8 cellular contexts compared by ENCODE assay signal in the genomic region with DNA sequence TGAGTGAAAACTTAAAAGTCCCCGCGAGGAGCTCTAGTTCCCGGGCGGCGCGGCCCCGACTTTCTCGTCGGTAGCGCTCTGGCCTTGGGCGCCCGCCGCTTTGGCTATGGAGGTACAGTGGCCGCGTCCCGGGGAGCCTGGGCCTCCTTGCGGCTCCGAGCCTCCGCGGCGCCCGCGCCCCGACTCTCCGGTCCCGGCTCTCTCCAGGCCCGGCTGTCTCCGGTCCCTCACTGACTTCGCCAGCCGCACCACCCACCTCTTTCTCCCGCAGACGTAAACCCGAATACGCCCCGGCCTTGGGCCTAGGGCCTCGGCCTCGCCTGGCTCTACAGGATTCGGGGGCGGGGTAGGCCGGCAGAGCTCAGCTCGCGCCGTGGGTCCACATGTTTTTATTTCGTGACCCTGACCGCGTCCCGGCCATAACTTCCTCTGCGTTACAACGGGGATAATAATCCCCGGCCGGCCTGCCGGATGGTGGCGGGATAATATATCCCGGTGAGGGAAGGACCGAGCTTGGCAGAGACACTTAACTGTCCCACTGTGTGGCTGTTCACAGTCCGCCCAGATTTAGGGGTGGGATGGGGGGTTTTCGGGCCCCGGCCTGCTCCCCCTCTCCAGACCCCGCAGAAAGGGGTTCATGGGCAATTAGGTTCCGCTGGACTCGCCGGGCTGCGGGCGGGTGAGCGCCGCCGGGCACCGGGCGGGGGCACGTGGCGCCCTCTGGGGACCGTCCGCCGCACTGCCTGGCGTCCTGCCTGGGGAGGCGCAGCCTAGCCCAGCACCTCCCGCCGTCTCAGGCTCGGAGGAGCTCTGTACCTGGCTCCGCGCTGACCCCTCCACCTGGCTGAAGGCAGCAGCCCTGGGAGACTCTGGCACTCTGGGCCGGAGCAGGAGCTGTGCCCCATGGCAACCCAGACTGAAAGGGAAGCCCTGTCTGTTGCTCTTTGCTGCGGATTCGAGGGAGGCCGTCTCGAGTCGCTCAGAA. TPM values are rescaled to one million over a fixed set of nuclear protein-coding genes. Genes with fewer than 3 reads are reported as not detected.
DNase-seq lines count a peak whose midpoint lies in the region; ATAC-seq, FAIRE-seq and TF ChIP-seq lines count a peak whose summit lies in the region.

No MANE protein-coding gene starts in this region.

- FAIRE-seq in urothelium cell line (lab: Jason Lieb, UNC): no peak

- H3K27me3 ChIP-seq in rectal smooth muscle tissue (ENCODE audit: control insufficient read depth, insufficient read depth, low read length): peaks cover 7% of the 10 kb centered on the region

- intact Hi-C loops in Right ventricle myocardium inferior (cut with DNase I): loop anchor here (5.0 to 10.0 kb wide), 2 partner anchors 240 to 352 kb away; no protein-coding TSS in a partner anchor

- H3K36me3 ChIP-seq in rectal smooth muscle tissue (ENCODE audit: control insufficient read depth, insufficient read depth, low read length): no peaks in the 10 kb centered on the region

- no peak overlapping the region for H3K27ac ChIP-seq in rectal smooth muscle tissue (ENCODE audit: low read depth, low read length)

- H3K4me3 ChIP-seq in GM12875 (ENCODE audit: low read depth, low read length) (no peak overlapping the region), rectal smooth muscle tissue (ENCODE audit: low read length) (peak overlapping the region; percentile 35)

- H3K9ac ChIP-seq in rectal smooth muscle tissue (ENCODE audit: low read length): no peak overlapping the region

- ATAC-seq in HG02610 (IDR thresholded peaks at IDR 0.05; ENCODE audit: unreplicated experiment) (peak; percentile 85), SK-N-SH treated with all-trans-retinoic acid at 6 μM for 48 hours (peak; percentile 89), Right ventricle myocardium inferior (peak; percentile 83), HG03378 (IDR thresholded peaks at IDR 0.05; ENCODE audit: unreplicated experiment) (no peak)

- DNase-seq in Right ventricle myocardium inferior (ENCODE audit: missing footprints) (peak; percentile 76), NCI-H1436 (lab: John Stamatoyannopoulos, UW) (no peak), urothelium cell line (ENCODE audit: low spot score) (no peak)

- H3K4me1 ChIP-seq in rectal smooth muscle tissue (ENCODE audit: control insufficient read depth, insufficient read depth, low read length): no peaks in the 10 kb centered on the region

- TF ChIP-seq CTCF in GM12875 (IDR thresholded peaks at IDR 0.05; ENCODE audit: borderline replicate concordance, insufficient read depth, low read depth, low read length): peak; percentile 67

TF ChIP-seq in SK-N-SH treated with all-trans-retinoic acid at 6 μM for 48 hours, 23 proteins besides CTCF, POLR2A, EP300 and RAD21:
- TF ChIP-seq, protein P1, sequence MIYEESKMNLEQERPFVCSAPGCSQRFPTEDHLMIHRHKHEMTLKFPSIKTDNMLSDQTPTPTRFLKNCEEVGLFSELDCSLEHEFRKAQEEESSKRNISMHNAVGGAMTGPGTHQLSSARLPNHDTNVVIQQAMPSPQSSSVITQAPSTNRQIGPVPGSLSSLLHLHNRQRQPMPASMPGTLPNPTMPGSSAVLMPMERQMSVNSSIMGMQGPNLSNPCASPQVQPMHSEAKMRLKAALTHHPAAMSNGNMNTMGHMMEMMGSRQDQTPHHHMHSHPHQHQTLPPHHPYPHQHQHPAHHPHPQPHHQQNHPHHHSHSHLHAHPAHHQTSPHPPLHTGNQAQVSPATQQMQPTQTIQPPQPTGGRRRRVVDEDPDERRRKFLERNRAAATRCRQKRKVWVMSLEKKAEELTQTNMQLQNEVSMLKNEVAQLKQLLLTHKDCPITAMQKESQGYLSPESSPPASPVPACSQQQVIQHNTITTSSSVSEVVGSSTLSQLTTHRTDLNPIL (CRISPR knock-in tag; IDR thresholded peaks at IDR 0.05; ENCODE audit: low read depth): no peak
- no peak for TF ChIP-seq TCF4 (CRISPR knock-in tag; IDR thresholded peaks at IDR 0.05; ENCODE audit: borderline replicate concordance)
- no peak for TF ChIP-seq RARB (CRISPR knock-in tag; IDR thresholded peaks at IDR 0.05)
- no peak for TF ChIP-seq ZNF565 (CRISPR knock-in tag; conservative IDR thresholded peaks at IDR 0.05; ENCODE audit: low read depth)
- TF ChIP-seq ZNF70 (CRISPR knock-in tag; IDR thresholded peaks at IDR 0.05): no peak
- no peak for TF ChIP-seq ZNF8 (CRISPR knock-in tag; IDR thresholded peaks at IDR 0.05)
- TF ChIP-seq, protein P2, sequence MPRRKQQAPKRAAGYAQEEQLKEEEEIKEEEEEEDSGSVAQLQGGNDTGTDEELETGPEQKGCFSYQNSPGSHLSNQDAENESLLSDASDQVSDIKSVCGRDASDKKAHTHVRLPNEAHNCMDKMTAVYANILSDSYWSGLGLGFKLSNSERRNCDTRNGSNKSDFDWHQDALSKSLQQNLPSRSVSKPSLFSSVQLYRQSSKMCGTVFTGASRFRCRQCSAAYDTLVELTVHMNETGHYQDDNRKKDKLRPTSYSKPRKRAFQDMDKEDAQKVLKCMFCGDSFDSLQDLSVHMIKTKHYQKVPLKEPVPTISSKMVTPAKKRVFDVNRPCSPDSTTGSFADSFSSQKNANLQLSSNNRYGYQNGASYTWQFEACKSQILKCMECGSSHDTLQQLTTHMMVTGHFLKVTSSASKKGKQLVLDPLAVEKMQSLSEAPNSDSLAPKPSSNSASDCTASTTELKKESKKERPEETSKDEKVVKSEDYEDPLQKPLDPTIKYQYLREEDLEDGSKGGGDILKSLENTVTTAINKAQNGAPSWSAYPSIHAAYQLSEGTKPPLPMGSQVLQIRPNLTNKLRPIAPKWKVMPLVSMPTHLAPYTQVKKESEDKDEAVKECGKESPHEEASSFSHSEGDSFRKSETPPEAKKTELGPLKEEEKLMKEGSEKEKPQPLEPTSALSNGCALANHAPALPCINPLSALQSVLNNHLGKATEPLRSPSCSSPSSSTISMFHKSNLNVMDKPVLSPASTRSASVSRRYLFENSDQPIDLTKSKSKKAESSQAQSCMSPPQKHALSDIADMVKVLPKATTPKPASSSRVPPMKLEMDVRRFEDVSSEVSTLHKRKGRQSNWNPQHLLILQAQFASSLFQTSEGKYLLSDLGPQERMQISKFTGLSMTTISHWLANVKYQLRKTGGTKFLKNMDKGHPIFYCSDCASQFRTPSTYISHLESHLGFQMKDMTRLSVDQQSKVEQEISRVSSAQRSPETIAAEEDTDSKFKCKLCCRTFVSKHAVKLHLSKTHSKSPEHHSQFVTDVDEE (CRISPR knock-in tag; IDR thresholded peaks at IDR 0.05): no peak
- no peak for TF ChIP-seq ESRRG (CRISPR knock-in tag; IDR thresholded peaks at IDR 0.05)
- no peak for TF ChIP-seq GLIS3 (CRISPR knock-in tag; IDR thresholded peaks at IDR 0.05)
- no peak for TF ChIP-seq BACH2 (CRISPR knock-in tag; IDR thresholded peaks at IDR 0.05; ENCODE audit: borderline replicate concordance)
- no peak for TF ChIP-seq ZC3H10 (CRISPR knock-in tag; IDR thresholded peaks at IDR 0.05)

RNA-seq across cellular contexts. Expression of a gene that starts 10.1 kb away (rescaled TPM):
- 8.4 TPM for total RNA-seq in Right ventricle myocardium inferior
